Comparison of ENCODE assay signal across 1 cellular context in genomic region chr7:143287321-143287934, GRCh38.
TF ChIP-seq lines count a peak whose summit lies in the region.

No MANE protein-coding gene starts in this region.

TF ChIP-seq in HCT116, 20 proteins besides CTCF, POLR2A, EP300 and RAD21:
- TF ChIP-seq CBX3 (IDR thresholded peaks at IDR 0.05; ENCODE audit: low read depth) (no peak), ZBTB33 (IDR thresholded peaks at IDR 0.05; ENCODE audit: extremely low read depth, insufficient replicate concordance, low read length) (no peak), JUND (IDR thresholded peaks at IDR 0.05) (no peak), ATF3 (IDR thresholded peaks at IDR 0.05) (no peak), SRF (IDR thresholded peaks at IDR 0.05; ENCODE audit: low read depth) (no peak), EZH2 (IDR thresholded peaks at IDR 0.05) (no peak), SP1 (IDR thresholded peaks at IDR 0.05; ENCODE audit: low read depth) (no peak), ELF1 (IDR thresholded peaks at IDR 0.05; ENCODE audit: borderline replicate concordance, low read depth) (no peak), YY1 (IDR thresholded peaks at IDR 0.05; ENCODE audit: extremely low read depth, insufficient replicate concordance, low read depth, low read length) (no peak), POLR2AphosphoS5 (IDR thresholded peaks at IDR 0.05; ENCODE audit: low read depth, low read length) (no peak), CEBPB (IDR thresholded peaks at IDR 0.05; ENCODE audit: low read depth) (no peak)
